Comparison of ENCODE assay signal across 13 cellular contexts in the genomic region with DNA sequence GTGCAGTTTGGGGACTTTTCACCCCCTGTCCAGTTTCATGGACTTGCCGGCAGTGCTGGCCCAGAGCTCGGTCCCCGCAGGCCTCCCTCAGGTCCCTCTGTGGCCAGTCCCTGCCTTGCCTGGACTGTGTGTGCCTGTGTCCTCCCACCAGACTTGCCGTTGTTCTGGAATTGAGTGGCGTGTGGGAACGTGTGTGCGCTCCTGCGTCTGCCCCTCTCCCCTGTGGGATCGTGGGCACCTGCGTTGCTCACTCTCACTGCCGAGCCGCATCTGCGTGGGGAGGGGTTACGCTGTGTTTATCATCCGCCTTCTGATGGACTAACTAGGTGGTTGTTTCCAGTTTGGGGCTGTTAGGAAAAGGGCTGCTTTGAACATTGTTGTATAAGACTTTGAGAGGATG. TPM values are rescaled to one million over a fixed set of nuclear protein-coding genes. Genes with fewer than 3 reads are reported as not detected.
DNase-seq lines count a peak whose midpoint lies in the region; ATAC-seq, FAIRE-seq and TF ChIP-seq lines count a peak whose summit lies in the region.
"Had no signal": no experiment of that assay in that cellular context is flagged by ENCODE, and none has a peak within 500 bp of the region (broad histone marks: within the 10 kb centered on the region; RNA-seq: fewer than 3 reads in every experiment).

No MANE protein-coding gene starts in this region.

- peak; percentile 41 for ATAC-seq in Right ventricle myocardium inferior
- peak; percentile 81 for ATAC-seq in K562
- no peak for ATAC-seq in GM18498 (IDR thresholded peaks at IDR 0.05; ENCODE audit: unreplicated experiment)

- no peaks in the 10 kb centered on the region for H3K9me1 ChIP-seq in K562 (ENCODE audit: control insufficient read depth, insufficient read depth, low read length)

- H3K4me2 ChIP-seq in K562 (ENCODE audit: insufficient read depth, low read length) = peak overlapping the region; percentile 72

- peaks cover 44% of the 10 kb centered on the region for H3K79me2 ChIP-seq in K562 (ENCODE audit: control insufficient read depth, insufficient read depth, low read length)

- no peak for TF ChIP-seq POLR2A in K562 (conservative IDR thresholded peaks at IDR 0.05)

- intact Hi-C loops in Right ventricle myocardium inferior (cut with DNase I) = no loop called here
- intact Hi-C loops in cardiac septum (cut with DNase I) = no loop called here
- intact Hi-C loops in K562 (cut with micrococcal nuclease) = no loop called here

- no peaks in the 10 kb centered on the region for H3K27me3 ChIP-seq in K562 (ENCODE audit: control insufficient read depth in 2 of 2, insufficient read depth in 2 of 2, low read length in 2 of 2)
- H3K27me3 ChIP-seq: SJCRH30 had no signal

- CTCF ChIA-PET in K562 (lab: Yijun Ruan, JAX; ENCODE audit: low intra/inter-chr PET ratio) = no interaction called here

- peak overlapping the region; percentile 37 to 91 for H3K9ac ChIP-seq in K562 (ENCODE audit: insufficient read depth in 1 of 2, low read depth in 2 of 2, low read length in 2 of 2)

- H3K36me3 Mint-ChIP-seq in mesothelial cell of epicardium = peaks cover 29% of the 10 kb centered on the region

- H3K4me1 Mint-ChIP-seq in mesothelial cell of epicardium = peaks cover 16% of the 10 kb centered on the region

- no peaks in the 10 kb centered on the region; the same call in 1 of the 2 replicates for H4K20me1 ChIP-seq in K562 (replicated peaks; ENCODE audit: control insufficient read depth, insufficient read depth, low read length)

- H3K27ac ChIP-seq in K562 (ENCODE audit: extremely low read depth, low read depth, low read length) (peak overlapping the region; percentile 89), urinary bladder (ENCODE audit: low read depth) (peak overlapping the region; percentile 11)
- H3K27ac ChIP-seq: SJCRH30 had no signal

- POLR2A ChIA-PET in K562 (lab: Yijun Ruan, JAX) = interaction anchor here (0.6 to 0.7 kb wide), 2 partner anchors 40 to 272 kb away, joined by 3 to 4 read pairs; no protein-coding TSS in a partner anchor

- in situ Hi-C loops in K562 (cut with MboI) = no loop called here

- H3K4me3 ChIP-seq in K562 (no peak overlapping the region), urinary bladder (ENCODE audit: low read depth, low read length) (no peak overlapping the region)
- H3K4me3 ChIP-seq: SJCRH30 had no signal

- peaks cover 20 to 62% of the 10 kb centered on the region in 2 experiments for H3K4me1 ChIP-seq in K562 (replicated peaks in 1 of 2; ENCODE audit: control insufficient read depth in 2 of 2, insufficient read depth in 2 of 2, low read length in 2 of 2)
- no peaks in the 10 kb centered on the region for H3K4me1 ChIP-seq in urinary bladder (ENCODE audit: insufficient read depth)

- peak overlapping the region; percentile 41 for H3K27ac Mint-ChIP-seq in mesothelial cell of epicardium

- BruUV-seq in K562 (replicated peaks; lab: Mats Ljungman, UMichigan) = no TSS peak

- no peak for TF ChIP-seq RAD21 in K562 (CRISPR knock-in tag; conservative IDR thresholded peaks at IDR 0.05 in 1 of 2, IDR thresholded peaks at IDR 0.05 in 1 of 2)

- no peak overlapping the region for H3K4me3 Mint-ChIP-seq in mesothelial cell of epicardium

- H3K9me3 Mint-ChIP-seq in mesothelial cell of epicardium = no peaks in the 10 kb centered on the region

- H3K9me3 ChIP-seq in K562 (replicated peaks; ENCODE audit: control insufficient read depth, insufficient read depth, low read depth, low read length) = peaks cover 4% of the 10 kb centered on the region

- H2AFZ ChIP-seq in K562 (ENCODE audit: low read depth, low read length) = 0 out of 2 replicates have a peak overlapping the region, but pooled peaks have one; percentile 14

- no peak for TF ChIP-seq EP300 in K562 (IDR thresholded peaks at IDR 0.05; ENCODE audit: low read length)

- DNase-seq in Right ventricle myocardium inferior (ENCODE audit: missing footprints) (no peak), cardiac septum (ENCODE audit: low spot score) (no peak), K562 (ENCODE audit: extremely low read depth in 1 of 4, low spot score in 3 of 4) (peak in 3 of 4 experiments; percentile 28 to 42 (median 40)), mesothelial cell of epicardium (ENCODE audit: low spot score in 2 of 2, unreplicated experiment in 2 of 2) (no peak), SIG-M5 (lab: John Stamatoyannopoulos, UW) (no peak)
- no peak for DNase-seq in activated T-cell treated with anti-CD3 and anti-CD28 coated beads, Interleukin-2, amount 50 U/mL, for 1 hour
- DNase-seq: activated naive CD4-positive, alpha-beta T cell; NK-92 treated with Interleukin-12 subunit alpha and Interleukin-12 subunit beta, amount 100 ng/mL, for 24 hours; occipital lobe; substantia nigra had no signal

- TF ChIP-seq CTCF in K562 (IDR thresholded peaks at IDR 0.05 in 2 of 3, conservative IDR thresholded peaks at IDR 0.05 in 1 of 3; ENCODE audit: insufficient read depth in 2 of 3, low read depth in 1 of 3, low read length in 3 of 3) = no peak
- no peak for TF ChIP-seq CTCF in mesothelial cell of epicardium (IDR thresholded peaks at IDR 0.05; ENCODE audit: unreplicated experiment)

- H3K36me3 ChIP-seq in K562 (ENCODE audit: control insufficient read depth, insufficient read depth, low read length) (peaks cover 24% of the 10 kb centered on the region; the same call in 2 of the 3 replicates), urinary bladder (ENCODE audit: insufficient read depth) (no peaks in the 10 kb centered on the region)

- H3K27me3 Mint-ChIP-seq in mesothelial cell of epicardium (ENCODE audit: low read depth) = no peaks in the 10 kb centered on the region

- 20% methylated on average over 11 of the region's 15 CpGs for WGBS in K562 (ENCODE audit: insufficient coverage, low coverage, missing lambda C conversion rate)
- 64% methylated on average over 15 of the region's 15 CpGs for WGBS in urinary bladder

- no peak for FAIRE-seq in K562 (lab: Jason Lieb, UNC)

RNA-seq across cellular contexts. Expression of a gene that starts 21.2 kb away (rescaled TPM):
- total RNA-seq in Right ventricle myocardium inferior = 21.7 TPM
- total RNA-seq in cardiac septum = 24.3 TPM
- 122 and 175 TPM in 2 replicates for total RNA-seq in K562 (2011; cell fraction: chromatin; rRNA removed; ENCODE audit: low replicate concordance)
- 123 and 128 TPM in 2 replicates for total RNA-seq in K562 (2011; cell fraction: nucleolus; rRNA removed)
- total RNA-seq in K562 (2011; cell fraction: nucleoplasm; rRNA removed) = 119 and 129 TPM in 2 replicates
- total RNA-seq in K562 (2014; rRNA removed) = 31.3 and 39.9 TPM in 2 replicates
- 13.3 and 14.7 TPM in 2 replicates for total RNA-seq in K562 (2014; rRNA removed; fragmentation: Illumina TruSeq; extraction: Trizol)
- total RNA-seq in K562 (2015; rRNA removed; fragmentation: Illumina TruSeq; extraction: Trizol) = 19.1 and 20.3 TPM in 2 replicates
- 39.6 and 46.1 TPM in 2 replicates for total RNA-seq in K562 (2021)
- polyA plus RNA-seq in K562 (2011; rRNA removed) = 37.2 and 42.2 TPM in 2 replicates
- 35.7 and 39.0 TPM in 2 replicates for polyA plus RNA-seq in K562 (2011; cell fraction: cytosol; rRNA removed)
- 197 and 242 TPM in 2 replicates for polyA plus RNA-seq in K562 (2011; cell fraction: nucleus; rRNA removed)
- polyA plus RNA-seq in K562 (2012) = 22.9 and 34.4 TPM in 2 replicates
- polyA plus RNA-seq in K562 (2014; fragmentation: Illumina TruSeq; extraction: Trizol) = 18.9 and 20.4 TPM in 2 replicates
- polyA plus RNA-seq in K562 (2014; fragmentation: Nextera tagmentation; extraction: Ambion mirVana) = 1 to 10 TPM; 2.6 to 4.3 TPM
- 40.1 and 40.2 TPM in 2 replicates for polyA plus RNA-seq in K562 (2014; rRNA removed)
- polyA minus RNA-seq in K562 (2011; rRNA and poly(A)+ RNA removed) = 25.9 and 30.6 TPM in 2 replicates
- polyA minus RNA-seq in K562 (2011; cell fraction: cytosol; rRNA and poly(A)+ RNA removed) = 22.7 and 34.9 TPM in 2 replicates
- 74.0 and 79.4 TPM in 2 replicates for polyA minus RNA-seq in K562 (2011; cell fraction: nucleus; rRNA and poly(A)+ RNA removed)
- 88.1 to 93.4 TPM (median 90.9 TPM) in 3 replicates for total RNA-seq in mesothelial cell of epicardium
- total RNA-seq in urinary bladder = 52.6 TPM
- 36.1 TPM for polyA plus RNA-seq in urinary bladder

RNA-seq across cellular contexts. Expression of a gene that starts 37.9 kb away (rescaled TPM):
- total RNA-seq in Right ventricle myocardium inferior = 17.3 TPM
- total RNA-seq in cardiac septum = 12.1 TPM
- total RNA-seq in K562 (2011; cell fraction: chromatin; rRNA removed; ENCODE audit: low replicate concordance) = not detected in 2 replicates
- 0.39 TPM in 1 of 2 replicates, not detected in the other for total RNA-seq in K562 (2011; cell fraction: nucleolus; rRNA removed)
- total RNA-seq in K562 (2011; cell fraction: nucleoplasm; rRNA removed) = 0.61 TPM in 1 of 2 replicates, not detected in the other
- total RNA-seq in K562 (2014; rRNA removed) = not detected in 2 replicates
- not detected in 2 replicates for total RNA-seq in K562 (2014; rRNA removed; fragmentation: Illumina TruSeq; extraction: Trizol)
- not detected in 2 replicates for total RNA-seq in K562 (2015; rRNA removed; fragmentation: Illumina TruSeq; extraction: Trizol)
- total RNA-seq in K562 (2021) = 0.24 and 0.29 TPM in 2 replicates
- polyA plus RNA-seq in K562 (2011; rRNA removed) = not detected in 2 replicates
- polyA plus RNA-seq in K562 (2011; cell fraction: cytosol; rRNA removed) = 0.03 and 0.22 TPM in 2 replicates
- 0.25 and 0.55 TPM in 2 replicates for polyA plus RNA-seq in K562 (2011; cell fraction: nucleus; rRNA removed)
- 0.21 and 0.30 TPM in 2 replicates for polyA plus RNA-seq in K562 (2012)
- not detected in 2 replicates for polyA plus RNA-seq in K562 (2014; fragmentation: Illumina TruSeq; extraction: Trizol)
- polyA plus RNA-seq in K562 (2014; fragmentation: Nextera tagmentation; extraction: Ambion mirVana) = not detected
- polyA plus RNA-seq in K562 (2014; rRNA removed) = 0.18 and 0.41 TPM in 2 replicates
- polyA minus RNA-seq in K562 (2011; rRNA and poly(A)+ RNA removed) = not detected in 2 replicates
- not detected in 2 replicates for polyA minus RNA-seq in K562 (2011; cell fraction: cytosol; rRNA and poly(A)+ RNA removed)
- polyA minus RNA-seq in K562 (2011; cell fraction: nucleus; rRNA and poly(A)+ RNA removed) = not detected in 2 replicates
- 10.5 to 13.4 TPM (median 11.6 TPM) in 3 replicates for total RNA-seq in mesothelial cell of epicardium
- 2.1 TPM for total RNA-seq in urinary bladder
- 7.9 TPM for polyA plus RNA-seq in urinary bladder
- total RNA-seq: SJCRH30 had no signal

RNA-seq across cellular contexts. Expression of a gene that starts 52.5 kb away (rescaled TPM):
- 3.9 TPM for total RNA-seq in Right ventricle myocardium inferior
- total RNA-seq in cardiac septum = 6.5 TPM
- total RNA-seq in K562 (2011; cell fraction: chromatin; rRNA removed; ENCODE audit: low replicate concordance) = 13.3 and 32.0 TPM in 2 replicates
- total RNA-seq in K562 (2011; cell fraction: nucleolus; rRNA removed) = 19.7 and 19.9 TPM in 2 replicates
- 9.6 and 13.4 TPM in 2 replicates for total RNA-seq in K562 (2011; cell fraction: nucleoplasm; rRNA removed)
- total RNA-seq in K562 (2014; rRNA removed) = 4.9 and 6.2 TPM in 2 replicates
- 2.6 and 3.1 TPM in 2 replicates for total RNA-seq in K562 (2014; rRNA removed; fragmentation: Illumina TruSeq; extraction: Trizol)
- 5.1 and 5.9 TPM in 2 replicates for total RNA-seq in K562 (2015; rRNA removed; fragmentation: Illumina TruSeq; extraction: Trizol)
- total RNA-seq in K562 (2021) = 9.1 and 10.0 TPM in 2 replicates
- polyA plus RNA-seq in K562 (2011; rRNA removed) = 3.8 and 4.1 TPM in 2 replicates
- polyA plus RNA-seq in K562 (2011; cell fraction: cytosol; rRNA removed) = 2.8 TPM in 2 replicates
- polyA plus RNA-seq in K562 (2011; cell fraction: nucleus; rRNA removed) = 18.2 and 29.5 TPM in 2 replicates
- 9.3 and 13.7 TPM in 2 replicates for polyA plus RNA-seq in K562 (2012)
- 3.4 and 5.5 TPM in 2 replicates for polyA plus RNA-seq in K562 (2014; fragmentation: Illumina TruSeq; extraction: Trizol)
- 1 to 10 TPM; 1.4 TPM for polyA plus RNA-seq in K562 (2014; fragmentation: Nextera tagmentation; extraction: Ambion mirVana)
- 6.0 and 6.9 TPM in 2 replicates for polyA plus RNA-seq in K562 (2014; rRNA removed)
- 3.1 and 4.0 TPM in 2 replicates for polyA minus RNA-seq in K562 (2011; rRNA and poly(A)+ RNA removed)
- polyA minus RNA-seq in K562 (2011; cell fraction: cytosol; rRNA and poly(A)+ RNA removed) = 0.76 and 1.5 TPM in 2 replicates
- polyA minus RNA-seq in K562 (2011; cell fraction: nucleus; rRNA and poly(A)+ RNA removed) = 11.0 and 13.6 TPM in 2 replicates
- total RNA-seq in mesothelial cell of epicardium = 25.0 to 32.1 TPM (median 32.0 TPM) in 3 replicates
- 11.8 TPM for total RNA-seq in urinary bladder
- 7.1 TPM for polyA plus RNA-seq in urinary bladder

RNA-seq across cellular contexts. Expression of a gene that starts 52.7 kb away (rescaled TPM):
- total RNA-seq in Right ventricle myocardium inferior (1,162 TPM), cardiac septum (734 TPM), K562 (2014; rRNA removed) (746 and 978 TPM in 2 replicates), K562 (2014; rRNA removed; fragmentation: Illumina TruSeq; extraction: Trizol) (839 and 887 TPM in 2 replicates), K562 (2015; rRNA removed; fragmentation: Illumina TruSeq; extraction: Trizol) (914 and 930 TPM in 2 replicates), K562 (2021) (509 and 535 TPM in 2 replicates), mesothelial cell of epicardium (194 to 212 TPM (median 197 TPM) in 3 replicates), urinary bladder (160 TPM)
- 72.8 and 88.6 TPM in 2 replicates for total RNA-seq in K562 (2011; cell fraction: chromatin; rRNA removed; ENCODE audit: low replicate concordance)
- 122 and 189 TPM in 2 replicates for total RNA-seq in K562 (2011; cell fraction: nucleolus; rRNA removed)
- total RNA-seq in K562 (2011; cell fraction: nucleoplasm; rRNA removed) = 125 and 130 TPM in 2 replicates
- polyA plus RNA-seq in K562 (2011; rRNA removed) (573 and 595 TPM in 2 replicates), K562 (2014; fragmentation: Illumina TruSeq; extraction: Trizol) (632 and 822 TPM in 2 replicates), K562 (2014; fragmentation: Nextera tagmentation; extraction: Ambion mirVana) (1,000 to 10,000 TPM; 2,400 to 2,480 TPM), K562 (2014; rRNA removed) (987 and 1,053 TPM in 2 replicates), urinary bladder (430 TPM)
- polyA plus RNA-seq in K562 (2011; cell fraction: cytosol; rRNA removed) = 589 and 678 TPM in 2 replicates
- polyA plus RNA-seq in K562 (2011; cell fraction: nucleus; rRNA removed) = 222 and 265 TPM in 2 replicates
- polyA plus RNA-seq in K562 (2012) = 689 and 2,439 TPM in 2 replicates
- polyA minus RNA-seq in K562 (2011; rRNA and poly(A)+ RNA removed) = 147 and 173 TPM in 2 replicates
- 96.7 and 103 TPM in 2 replicates for polyA minus RNA-seq in K562 (2011; cell fraction: cytosol; rRNA and poly(A)+ RNA removed)
- polyA minus RNA-seq in K562 (2011; cell fraction: nucleus; rRNA and poly(A)+ RNA removed) = 41.5 and 69.1 TPM in 2 replicates

Comparison
In these comparisons a context has a peak if more than half of its experiments do, and no peak if none do; other contexts are left out.
1. DNase-seq: peak in K562 (3 of 4); none in Right ventricle myocardium inferior (single experiment), cardiac septum (single experiment), mesothelial cell of epicardium (0 of 2), activated T-cell treated with anti-CD3 and anti-CD28 coated beads, Interleukin-2, amount 50 U/mL, for 1 hour (single experiment) and SIG-M5 (single experiment).